Comparison of ENCODE assay signal across 8 cellular contexts in genomic region chr1:18786149-18786548, GRCh38.
"Had no signal": no experiment of that assay in that cellular context is flagged by ENCODE, and none has a peak within 500 bp of the region (broad histone marks: within the 10 kb centered on the region; RNA-seq: fewer than 3 reads in every experiment).

No MANE protein-coding gene starts in this region.

- DNase-seq: GDM1, GF-D8 had no signal

- ATAC-seq: GM12878 had no signal

- H3K4me3 ChIP-seq: GM12878 had no signal

- FAIRE-seq: G401.6, GM12878, GM12891, GM12892, GM18507, GM19239 had no signal
